ENCODE assay signal across 1 cellular context in the genomic region with DNA sequence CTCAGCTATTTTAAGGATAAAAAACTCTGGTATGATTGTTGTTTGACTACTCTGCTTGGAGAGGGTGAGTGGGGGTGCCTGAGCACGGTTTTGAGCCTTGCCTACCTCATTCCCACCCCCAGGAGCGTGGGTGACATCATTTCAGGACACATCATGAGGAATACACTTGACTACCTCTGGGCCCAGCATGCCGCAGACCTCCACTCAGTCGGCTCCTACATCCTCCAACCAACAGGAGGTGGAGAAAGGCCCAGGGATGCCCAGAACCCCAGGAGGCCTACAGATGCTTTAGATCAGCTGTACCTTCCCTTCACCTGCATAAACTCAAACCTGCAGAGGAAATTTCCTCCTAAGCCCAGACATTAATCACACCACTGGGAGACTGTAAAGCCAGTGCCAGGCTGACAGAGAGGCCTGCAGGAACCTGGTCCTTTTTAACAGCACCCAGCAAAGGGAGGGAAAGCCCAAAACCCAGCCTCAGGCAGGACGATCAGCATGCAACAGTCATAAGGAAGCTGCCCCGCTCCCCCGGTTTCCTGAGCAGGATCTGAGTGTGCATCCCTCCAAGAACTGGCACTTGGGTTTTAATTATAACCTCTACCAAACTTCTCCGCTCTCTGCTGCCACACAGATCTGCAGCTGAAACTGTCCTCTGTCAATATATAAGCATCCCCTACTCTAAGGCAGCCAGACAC.
TF ChIP-seq lines count a peak whose summit lies in the region.

No MANE protein-coding gene starts in this region.

TF ChIP-seq in HEK293T, 16 proteins besides CTCF, POLR2A, EP300 and RAD21 (continued from another document):
- no peak for TF ChIP-seq FOXM1 (IDR thresholded peaks at IDR 0.05; ENCODE audit: borderline replicate concordance)
- TF ChIP-seq LEF1 (IDR thresholded peaks at IDR 0.05; ENCODE audit: borderline replicate concordance), result no peak
- TF ChIP-seq SP1 (IDR thresholded peaks at IDR 0.05), result no peak
- no peak for TF ChIP-seq CTBP1 (IDR thresholded peaks at IDR 0.05; ENCODE audit: borderline replicate concordance)
- TF ChIP-seq FOXA1 (IDR thresholded peaks at IDR 0.05), result no peak
- no peak for TF ChIP-seq ZNF384 (IDR thresholded peaks at IDR 0.05)
